ENCODE assay signal across 9 cellular contexts in the genomic region with DNA sequence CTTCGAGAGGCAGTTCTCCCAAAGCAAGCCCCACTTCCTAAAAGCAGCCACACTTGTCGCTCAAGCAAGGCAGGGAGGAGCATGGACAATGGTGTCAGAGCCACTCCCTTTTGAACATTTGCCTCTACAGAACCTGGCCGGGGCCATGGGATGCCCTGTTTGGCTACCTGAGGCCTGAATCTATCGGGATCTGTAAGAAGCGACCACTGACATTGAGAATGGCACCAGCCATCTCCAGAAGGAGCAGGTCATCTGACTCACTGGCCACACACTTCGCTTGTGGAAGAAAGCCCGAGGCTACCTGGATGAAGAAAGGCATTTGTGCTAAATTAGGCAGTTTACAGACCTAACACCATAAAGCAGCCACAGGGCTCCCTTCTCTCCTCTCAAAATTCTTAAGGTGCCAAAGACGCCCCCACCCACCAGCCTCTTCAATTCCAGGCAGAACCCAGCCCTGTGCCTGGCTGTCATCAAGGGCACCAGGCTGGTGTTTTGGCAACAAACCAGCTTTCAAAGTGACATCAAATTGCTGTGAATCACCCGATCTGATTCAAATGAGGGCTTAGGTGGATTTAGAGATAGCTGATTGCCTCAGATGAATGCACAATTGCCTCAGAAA.
DNase-seq lines count a peak whose midpoint lies in the region; ATAC-seq, FAIRE-seq and TF ChIP-seq lines count a peak whose summit lies in the region.
"Had no signal": no experiment of that assay in that cellular context is flagged by ENCODE, and none has a peak within 500 bp of the region (broad histone marks: within the 10 kb centered on the region; RNA-seq: fewer than 3 reads in every experiment).

No MANE protein-coding gene starts in this region.

- H3K4me1 Mint-ChIP-seq in WTC11 = peaks cover 22% of the 10 kb centered on the region
- no peaks in the 10 kb centered on the region for H3K4me1 Mint-ChIP-seq in glutamatergic neuron (ENCODE audit: low read depth, unreplicated experiment)

- no peak for TF ChIP-seq RAD21 in K562 (CRISPR knock-in tag; conservative IDR thresholded peaks at IDR 0.05 in 1 of 2, IDR thresholded peaks at IDR 0.05 in 1 of 2)

- H3K4me3 Mint-ChIP-seq in WTC11 = no peak overlapping the region
- H3K4me3 Mint-ChIP-seq in glutamatergic neuron (ENCODE audit: unreplicated experiment) = no peak overlapping the region

- no peak overlapping the region for H2AFZ ChIP-seq in K562 (ENCODE audit: low read depth, low read length)

- H3K27ac Mint-ChIP-seq in WTC11 = no peak overlapping the region
- no peak overlapping the region for H3K27ac Mint-ChIP-seq in glutamatergic neuron (ENCODE audit: unreplicated experiment)

- no peak overlapping the region for H3K4me3 ChIP-seq in BLaER1 treated with 17β-estradiol and CSF1 and Interleukin-3, amounts not matched to agents 10 nM and 100 nM
- H3K4me3 ChIP-seq in K562 (no peak overlapping the region), muscle layer of duodenum (ENCODE audit: low read depth in 1 of 2, low read length in 2 of 2) (no peak overlapping the region)

- in situ Hi-C loops in K562 (cut with MboI) = no loop called here

- H3K4me2 ChIP-seq in BLaER1 treated with 17β-estradiol and CSF1 and Interleukin-3, amounts not matched to agents 10 nM and 100 nM = peak overlapping the region in 9 of 11 experiments; percentile 37 to 63 (median 45); a peak in 16 of 22 replicates
- no peak overlapping the region for H3K4me2 ChIP-seq in K562 (ENCODE audit: insufficient read depth, low read length)

- H3K27me3 Mint-ChIP-seq in WTC11 (ENCODE audit: low read depth) = peaks cover 14% of the 10 kb centered on the region
- no peaks in the 10 kb centered on the region for H3K27me3 Mint-ChIP-seq in glutamatergic neuron (ENCODE audit: unreplicated experiment)

- TF ChIP-seq CTCF in K562 (IDR thresholded peaks at IDR 0.05 in 2 of 3, conservative IDR thresholded peaks at IDR 0.05 in 1 of 3; ENCODE audit: insufficient read depth in 2 of 3, low read depth in 1 of 3, low read length in 3 of 3) (no peak), WTC11 (IDR thresholded peaks at IDR 0.05) (no peak), glutamatergic neuron (IDR thresholded peaks at IDR 0.05; ENCODE audit: partially characterized antibody, unreplicated experiment) (no peak)

- no peaks in the 10 kb centered on the region for H3K9me1 ChIP-seq in K562 (ENCODE audit: control insufficient read depth, insufficient read depth, low read length)

- CTCF ChIA-PET in K562 (lab: Yijun Ruan, JAX; ENCODE audit: low intra/inter-chr PET ratio) = no interaction called here
- CTCF ChIA-PET in WTC11 (lab: Charles Lee) = no interaction called here

- POLR2A ChIA-PET in K562 (lab: Yijun Ruan, JAX) (no interaction called here), WTC11 (lab: Charles Lee) (no interaction called here)

- H3K9me3 Mint-ChIP-seq in WTC11 (no peaks in the 10 kb centered on the region), glutamatergic neuron (ENCODE audit: unreplicated experiment) (peaks cover 2% of the 10 kb centered on the region)

- H3K79me2 ChIP-seq in K562 (ENCODE audit: control insufficient read depth, insufficient read depth, low read length) = no peaks in the 10 kb centered on the region

- intact Hi-C loops in K562 (cut with micrococcal nuclease) = loop anchor here (10.0 kb wide), 1 partner anchor 106 kb away; a partner anchor contains a TSS

- no TSS peak for BruUV-seq in K562 (replicated peaks; lab: Mats Ljungman, UMichigan)

- peaks cover 20 to 42% (median 26%) of the 10 kb centered on the region in 10 experiments; a peak in 19 of 20 replicates for H3K4me1 ChIP-seq in BLaER1 treated with 17β-estradiol and CSF1 and Interleukin-3, amounts not matched to agents 10 nM and 100 nM
- H3K4me1 ChIP-seq in K562 (replicated peaks in 1 of 2; ENCODE audit: control insufficient read depth in 2 of 2, insufficient read depth in 2 of 2, low read length in 2 of 2) (peaks cover 13 to 17% of the 10 kb centered on the region in 2 experiments; a peak in 4 of 5 replicates), muscle layer of duodenum (ENCODE audit: control insufficient read depth in 1 of 2, insufficient read depth in 2 of 2, low read length in 2 of 2) (peaks cover 7 to 16% of the 10 kb centered on the region in 2 donors)

- 0 out of 22 replicates have a peak overlapping the region, but pooled peaks of 1 of the 11 experiments have one; percentile 24 for H3K9ac ChIP-seq in BLaER1 treated with 17β-estradiol and CSF1 and Interleukin-3, amounts not matched to agents 10 nM and 100 nM
- no peak overlapping the region for H3K9ac ChIP-seq in K562 (ENCODE audit: insufficient read depth in 1 of 2, low read depth in 2 of 2, low read length in 2 of 2)

- peaks cover 0 to 12% (median 0%) of the 10 kb centered on the region in 11 experiments; a peak in 1 of 22 replicates for H3K27me3 ChIP-seq in BLaER1 treated with 17β-estradiol and CSF1 and Interleukin-3, amounts not matched to agents 10 nM and 100 nM
- H3K27me3 ChIP-seq in K562 (ENCODE audit: control insufficient read depth in 2 of 2, insufficient read depth in 2 of 2, low read length in 2 of 2) (peaks cover 27 to 63% of the 10 kb centered on the region in 2 experiments), muscle layer of duodenum (ENCODE audit: low read depth, low read length) (no peaks in the 10 kb centered on the region)

- ATAC-seq in K562 = no peak
- no peak for ATAC-seq in WTC11
- no peak for ATAC-seq in HG03139 (IDR thresholded peaks at IDR 0.05; ENCODE audit: unreplicated experiment)
- ATAC-seq in HG03571 (IDR thresholded peaks at IDR 0.05; ENCODE audit: unreplicated experiment) = no peak

- H3K27ac ChIP-seq in BLaER1 treated with 17β-estradiol and CSF1 and Interleukin-3, amounts not matched to agents 10 nM and 100 nM = no peak overlapping the region
- H3K27ac ChIP-seq in K562 (ENCODE audit: extremely low read depth, low read depth, low read length) = no peak overlapping the region
- peak overlapping the region; percentile 83 for H3K27ac ChIP-seq in muscle layer of duodenum (ENCODE audit: low read length)
- H3K27ac ChIP-seq: VCaP had no signal

- no peak for TF ChIP-seq EP300 in K562 (IDR thresholded peaks at IDR 0.05; ENCODE audit: low read length)

- peak; percentile 27 for DNase-seq in EL
- DNase-seq in K562 (ENCODE audit: extremely low read depth in 1 of 4, low spot score in 3 of 4) = no peak
- no peak for DNase-seq in WTC11 (ENCODE audit: low spot score)
- DNase-seq in glutamatergic neuron = no peak

- H3K36me3 ChIP-seq in BLaER1 treated with 17β-estradiol and CSF1 and Interleukin-3, amounts not matched to agents 10 nM and 100 nM = no peaks in the 10 kb centered on the region
- H3K36me3 ChIP-seq in K562 (ENCODE audit: control insufficient read depth, insufficient read depth, low read length) = no peaks in the 10 kb centered on the region
- H3K36me3 ChIP-seq in muscle layer of duodenum (ENCODE audit: control insufficient read depth in 1 of 2, insufficient read depth in 2 of 2, low read length in 2 of 2) = no peaks in the 10 kb centered on the region

- no peaks in the 10 kb centered on the region for H4K20me1 ChIP-seq in BLaER1 treated with 17β-estradiol and CSF1 and Interleukin-3, amounts not matched to agents 10 nM and 100 nM
- no peaks in the 10 kb centered on the region for H4K20me1 ChIP-seq in K562 (replicated peaks; ENCODE audit: control insufficient read depth, insufficient read depth, low read length)

- no peak for FAIRE-seq in K562 (lab: Jason Lieb, UNC)

- WGBS in K562 (ENCODE audit: insufficient coverage, low coverage, missing lambda C conversion rate) = under 1% methylated on average over 9 of the region's 9 CpGs

- TF ChIP-seq POLR2A in K562 (conservative IDR thresholded peaks at IDR 0.05) = no peak

- H3K36me3 Mint-ChIP-seq in WTC11 (no peaks in the 10 kb centered on the region), glutamatergic neuron (ENCODE audit: unreplicated experiment) (no peaks in the 10 kb centered on the region)

- H3K9me3 ChIP-seq in BLaER1 treated with 17β-estradiol and CSF1 and Interleukin-3, amounts not matched to agents 10 nM and 100 nM (replicated peaks in 1 of 11) = peaks cover 0 to 8% (median 0%) of the 10 kb centered on the region in 11 experiments; a peak in 3 of 22 replicates
- H3K9me3 ChIP-seq in K562 (replicated peaks; ENCODE audit: control insufficient read depth, insufficient read depth, low read depth, low read length) = no peaks in the 10 kb centered on the region
- no peaks in the 10 kb centered on the region for H3K9me3 ChIP-seq in muscle layer of duodenum (ENCODE audit: control insufficient read depth in 1 of 2, low read length in 2 of 2)

TF ChIP-seq in K562, 482 proteins besides CTCF, POLR2A, EP300 and RAD21 (continues in another document):
- TF ChIP-seq, protein P1, sequence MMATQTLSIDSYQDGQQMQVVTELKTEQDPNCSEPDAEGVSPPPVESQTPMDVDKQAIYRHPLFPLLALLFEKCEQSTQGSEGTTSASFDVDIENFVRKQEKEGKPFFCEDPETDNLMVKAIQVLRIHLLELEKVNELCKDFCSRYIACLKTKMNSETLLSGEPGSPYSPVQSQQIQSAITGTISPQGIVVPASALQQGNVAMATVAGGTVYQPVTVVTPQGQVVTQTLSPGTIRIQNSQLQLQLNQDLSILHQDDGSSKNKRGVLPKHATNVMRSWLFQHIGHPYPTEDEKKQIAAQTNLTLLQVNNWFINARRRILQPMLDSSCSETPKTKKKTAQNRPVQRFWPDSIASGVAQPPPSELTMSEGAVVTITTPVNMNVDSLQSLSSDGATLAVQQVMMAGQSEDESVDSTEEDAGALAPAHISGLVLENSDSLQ (IDR thresholded peaks at IDR 0.05) = peak; percentile 60
- TF ChIP-seq MTA3 (IDR thresholded peaks at IDR 0.05; ENCODE audit: borderline replicate concordance) (no peak), SPI1 (IDR thresholded peaks at IDR 0.05; ENCODE audit: borderline replicate concordance, low read depth, low read length) (peak; percentile 20; the same call in 1 of the 2 replicates), PPARD (CRISPR knock-in tag; IDR thresholded peaks at IDR 0.05) (no peak)

TF ChIP-seq in WTC11, 78 proteins besides CTCF, POLR2A, EP300 and RAD21:
- no peak for TF ChIP-seq SMAD4 (CRISPR knock-in tag; IDR thresholded peaks at IDR 0.05)
